18 cellular contexts compared by ENCODE assay signal in genomic region chr11:31780078-31780971, GRCh38.
A peak's percentile ranks its signal among the peaks of the same experiment; 100 is the strongest.
DNase-seq lines count a peak whose midpoint lies in the region; ATAC-seq and TF ChIP-seq lines count a peak whose summit lies in the region.
"Had no signal": no experiment of that assay in that cellular context is flagged by ENCODE, and none has a peak within 500 bp of the region (broad histone marks: within the 10 kb centered on the region; RNA-seq: fewer than 3 reads in every experiment).

No MANE protein-coding gene starts in this region.

- no peaks in the 10 kb centered on the region for H3K27me3 ChIP-seq in endocrine pancreas (ENCODE audit: control insufficient read depth, insufficient read depth, low read length)
- H3K27me3 ChIP-seq: BE2C had no signal

- no peak overlapping the region for H3K9ac ChIP-seq in endocrine pancreas (ENCODE audit: control insufficient read depth, insufficient read depth, low read length)
- H3K9ac ChIP-seq: KMS-11 had no signal

- peaks cover 22% of the 10 kb centered on the region for H3K4me1 ChIP-seq in endocrine pancreas (ENCODE audit: control insufficient read depth, insufficient read depth, low read length)
- H3K4me1 ChIP-seq: BE2C had no signal

- TF ChIP-seq CTCF in retinal pigment epithelial cell (conservative IDR thresholded peaks at IDR 0.05; ENCODE audit: low read depth, low read length) = no peak

- no peak for ATAC-seq in GM19452 (IDR thresholded peaks at IDR 0.05; ENCODE audit: unreplicated experiment)
- ATAC-seq: HepG2 had no signal

- H3K4me3 ChIP-seq in endocrine pancreas (ENCODE audit: control insufficient read depth, insufficient read depth, low read length) = peak overlapping the region; percentile 53
- no peak overlapping the region for H3K4me3 ChIP-seq in retinal pigment epithelial cell (ENCODE audit: low read length)

- peak in 2 of 3 experiments; percentile 46 to 52 for DNase-seq in NCI-H1417 (lab: John Stamatoyannopoulos, UW)
- no peak for DNase-seq in NCI-H1417 treated with DMSO at 0.1 percent for 48 hours (lab: John Stamatoyannopoulos, UW)
- DNase-seq in NCI-H2171 treated with DMSO at 0.1 percent for 48 hours (lab: John Stamatoyannopoulos, UW) = peak; percentile 97
- peak; percentile 52 for DNase-seq in retinal pigment epithelial cell (ENCODE audit: low read depth)
- DNase-seq in CD1c-positive myeloid dendritic cell (ENCODE audit: extremely low spot score) = no peak
- no peak for DNase-seq in NCI-H69 (lab: John Stamatoyannopoulos, UW)
- DNase-seq: 8988T; BE2C; Calu3; CD4-positive, alpha-beta memory T cell; GOT3; NCI-H1048; NCI-H1694 treated with DMSO at 0.1 percent for 48 hours; SHP77 treated with DMSO at 0.1 percent for 48 hours had no signal

- no peaks in the 10 kb centered on the region for H3K36me3 ChIP-seq in endocrine pancreas (ENCODE audit: control insufficient read depth, insufficient read depth, low read length)
- H3K36me3 ChIP-seq: BE2C had no signal

- peaks cover 2% of the 10 kb centered on the region for H3K9me3 ChIP-seq in endocrine pancreas (ENCODE audit: control insufficient read depth, low read length)
- H3K9me3 ChIP-seq: BE2C had no signal

Comparison
In these comparisons a context has a peak if more than half of its experiments do, and no peak if none do; other contexts are left out.
1. DNase-seq: peak in NCI-H1417 (2 of 3), NCI-H2171 treated with DMSO at 0.1 percent for 48 hours (single experiment) and retinal pigment epithelial cell (single experiment); none in NCI-H1417 treated with DMSO at 0.1 percent for 48 hours (single experiment), CD1c-positive myeloid dendritic cell (single experiment) and NCI-H69 (single experiment).